ENCODE assay signal across 12 cellular contexts in the genomic region with DNA sequence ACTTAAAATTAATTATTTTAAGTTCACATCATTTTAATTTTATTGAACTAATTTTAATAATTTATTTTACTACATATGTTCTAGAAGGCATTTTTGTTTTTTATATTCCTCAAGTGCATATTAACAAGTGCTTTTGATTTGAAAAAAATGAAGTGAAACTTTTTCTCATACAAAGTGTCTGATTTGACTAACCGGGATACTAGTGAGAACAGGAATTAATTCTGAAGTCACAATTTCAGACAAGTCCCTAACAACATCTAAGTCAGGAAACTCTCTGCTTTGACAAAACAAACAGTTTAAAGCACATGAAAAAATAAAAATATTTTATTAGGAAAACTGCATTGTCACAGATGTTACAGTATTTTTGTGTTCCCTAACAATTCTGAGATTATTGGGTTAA.
"Had no signal": no experiment of that assay in that cellular context is flagged by ENCODE, and none has a peak within 500 bp of the region (broad histone marks: within the 10 kb centered on the region; RNA-seq: fewer than 3 reads in every experiment).

No MANE protein-coding gene starts in this region.

- H3K4me3 Mint-ChIP-seq: activated CD4-positive, alpha-beta memory T cell treated with anti-CD3 and anti-CD28 coated beads for 36 hours; activated naive CD8-positive, alpha-beta T cell; activated T-cell treated with anti-CD3 and anti-CD28 coated beads, Interleukin-2, amount 50 U/mL, for 4 hours; stimulated activated memory B cell treated with anti-CD40 and anti-IgM and Interleukin-4, amounts not matched to agents 10 μg/mL and 1 μg/mL and 100 μg/mL, for 72 hours had no signal

- H3K9me3 ChIP-seq: gastrocnemius medialis, transverse colon had no signal

- H3K36me3 Mint-ChIP-seq: activated CD4-positive, alpha-beta memory T cell treated with anti-CD3 and anti-CD28 coated beads for 36 hours; activated naive CD8-positive, alpha-beta T cell; stimulated activated memory B cell treated with anti-CD40 and anti-IgM and Interleukin-4, amounts not matched to agents 10 μg/mL and 1 μg/mL and 100 μg/mL, for 72 hours had no signal

- H2AFZ ChIP-seq: parathyroid adenoma had no signal

- DNase-seq: activated CD4-positive, alpha-beta memory T cell treated with anti-CD3 and anti-CD28 coated beads for 36 hours; activated gamma-delta T cell; activated T-cell treated with anti-CD3 and anti-CD28 coated beads, Interleukin-2, amount 50 U/mL, for 4 hours; gastrocnemius medialis; left ventricle myocardium superior; transverse colon had no signal

- H3K4me1 Mint-ChIP-seq: stimulated activated memory B cell treated with anti-CD40 and anti-IgM and Interleukin-4, amounts not matched to agents 10 μg/mL and 1 μg/mL and 100 μg/mL, for 72 hours had no signal

- H3K4me3 ChIP-seq: gastrocnemius medialis, right atrium auricular region, transverse colon had no signal

- FAIRE-seq: endothelial cell of umbilical vein had no signal

- H3K4me1 ChIP-seq: parathyroid adenoma had no signal

- ATAC-seq: activated T-cell treated with anti-CD3 and anti-CD28 coated beads, Interleukin-2, amount 50 U/mL, for 4 hours; gastrocnemius medialis; left ventricle myocardium superior; stimulated activated memory B cell treated with anti-CD40 and anti-IgM and Interleukin-4, amounts not matched to agents 10 μg/mL and 1 μg/mL and 100 μg/mL, for 72 hours had no signal

- H3K79me2 ChIP-seq: parathyroid adenoma had no signal

- H3K27me3 Mint-ChIP-seq: activated CD4-positive, alpha-beta memory T cell treated with anti-CD3 and anti-CD28 coated beads for 36 hours; activated naive CD8-positive, alpha-beta T cell; stimulated activated memory B cell treated with anti-CD40 and anti-IgM and Interleukin-4, amounts not matched to agents 10 μg/mL and 1 μg/mL and 100 μg/mL, for 72 hours had no signal

- H3K27ac ChIP-seq: gastrocnemius medialis, parathyroid adenoma, right atrium auricular region, transverse colon, VCaP had no signal

- H3K9me3 Mint-ChIP-seq: activated CD4-positive, alpha-beta memory T cell treated with anti-CD3 and anti-CD28 coated beads for 36 hours; activated T-cell treated with anti-CD3 and anti-CD28 coated beads, Interleukin-2, amount 50 U/mL, for 4 hours; stimulated activated memory B cell treated with anti-CD40 and anti-IgM and Interleukin-4, amounts not matched to agents 10 μg/mL and 1 μg/mL and 100 μg/mL, for 72 hours had no signal

- H3K27ac Mint-ChIP-seq: activated CD4-positive, alpha-beta memory T cell treated with anti-CD3 and anti-CD28 coated beads for 36 hours; activated naive CD8-positive, alpha-beta T cell; stimulated activated memory B cell treated with anti-CD40 and anti-IgM and Interleukin-4, amounts not matched to agents 10 μg/mL and 1 μg/mL and 100 μg/mL, for 72 hours had no signal

- H3K36me3 ChIP-seq: gastrocnemius medialis, right atrium auricular region, transverse colon had no signal

- H3K27me3 ChIP-seq: gastrocnemius medialis, right atrium auricular region, transverse colon had no signal

- H3K9ac ChIP-seq: parathyroid adenoma had no signal
